Comparison of ENCODE assay signal across 1 cellular context in the genomic region with DNA sequence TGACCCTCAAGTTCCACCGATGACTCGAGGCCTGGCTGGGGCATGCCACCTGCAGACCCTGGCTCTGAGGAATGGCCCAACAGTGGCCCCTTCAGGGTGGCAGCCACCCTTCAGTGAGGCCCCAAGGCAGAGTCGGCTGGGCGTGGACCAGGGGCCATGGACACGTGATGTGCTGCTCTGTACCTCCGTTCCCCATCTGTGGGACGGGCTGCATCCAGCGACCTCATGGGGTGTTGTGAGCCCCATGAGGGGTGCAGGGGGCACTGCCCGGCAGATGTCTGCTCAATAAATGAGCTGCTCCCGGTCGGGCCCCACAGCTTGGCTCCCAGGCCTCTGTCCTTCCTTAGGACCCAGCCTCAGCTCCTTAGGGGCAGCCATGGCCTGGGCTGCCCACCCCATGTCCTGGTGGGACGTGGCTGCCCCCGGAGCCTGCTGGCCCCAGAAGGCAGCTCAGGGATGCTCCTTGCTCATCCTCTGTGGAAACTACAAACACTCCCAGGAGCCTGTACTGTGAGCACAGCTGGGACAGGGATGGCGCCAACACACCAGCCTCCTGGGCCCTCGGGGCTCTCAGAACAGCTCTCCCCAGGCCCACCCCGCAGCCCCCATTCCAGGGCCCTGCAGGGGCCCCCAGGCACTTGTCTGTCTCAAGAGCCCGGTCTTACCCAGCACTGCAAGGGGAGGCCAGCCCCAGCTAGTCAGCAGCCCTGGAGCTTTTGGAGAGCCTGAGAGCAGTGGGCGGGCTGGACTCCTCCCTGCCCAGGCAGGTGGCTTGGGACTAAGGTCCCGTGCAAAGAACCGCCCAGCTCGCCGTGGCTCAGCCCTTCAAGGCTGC.
TF ChIP-seq lines count a peak whose summit lies in the region.

No MANE protein-coding gene starts in this region.

TF ChIP-seq in HepG2, 621 proteins besides CTCF, POLR2A, EP300 and RAD21 (continued from another document):
- TF ChIP-seq, protein P1, sequence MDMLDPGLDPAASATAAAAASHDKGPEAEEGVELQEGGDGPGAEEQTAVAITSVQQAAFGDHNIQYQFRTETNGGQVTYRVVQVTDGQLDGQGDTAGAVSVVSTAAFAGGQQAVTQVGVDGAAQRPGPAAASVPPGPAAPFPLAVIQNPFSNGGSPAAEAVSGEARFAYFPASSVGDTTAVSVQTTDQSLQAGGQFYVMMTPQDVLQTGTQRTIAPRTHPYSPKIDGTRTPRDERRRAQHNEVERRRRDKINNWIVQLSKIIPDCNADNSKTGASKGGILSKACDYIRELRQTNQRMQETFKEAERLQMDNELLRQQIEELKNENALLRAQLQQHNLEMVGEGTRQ (IDR thresholded peaks at IDR 0.05; ENCODE audit: low read depth, low read length): 0 out of 2 replicates have a peak, but pooled peaks have one; percentile 5
- TF ChIP-seq, protein P1 (CRISPR knock-in tag; IDR thresholded peaks at IDR 0.05; ENCODE audit: borderline replicate concordance): no peak
- TF ChIP-seq, protein P2, sequence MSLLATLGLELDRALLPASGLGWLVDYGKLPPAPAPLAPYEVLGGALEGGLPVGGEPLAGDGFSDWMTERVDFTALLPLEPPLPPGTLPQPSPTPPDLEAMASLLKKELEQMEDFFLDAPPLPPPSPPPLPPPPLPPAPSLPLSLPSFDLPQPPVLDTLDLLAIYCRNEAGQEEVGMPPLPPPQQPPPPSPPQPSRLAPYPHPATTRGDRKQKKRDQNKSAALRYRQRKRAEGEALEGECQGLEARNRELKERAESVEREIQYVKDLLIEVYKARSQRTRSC (CRISPR knock-in tag; IDR thresholded peaks at IDR 0.05; ENCODE audit: low read depth): no peak
- TF ChIP-seq, protein P3, sequence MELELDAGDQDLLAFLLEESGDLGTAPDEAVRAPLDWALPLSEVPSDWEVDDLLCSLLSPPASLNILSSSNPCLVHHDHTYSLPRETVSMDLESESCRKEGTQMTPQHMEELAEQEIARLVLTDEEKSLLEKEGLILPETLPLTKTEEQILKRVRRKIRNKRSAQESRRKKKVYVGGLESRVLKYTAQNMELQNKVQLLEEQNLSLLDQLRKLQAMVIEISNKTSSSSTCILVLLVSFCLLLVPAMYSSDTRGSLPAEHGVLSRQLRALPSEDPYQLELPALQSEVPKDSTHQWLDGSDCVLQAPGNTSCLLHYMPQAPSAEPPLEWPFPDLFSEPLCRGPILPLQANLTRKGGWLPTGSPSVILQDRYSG (CRISPR knock-in tag; IDR thresholded peaks at IDR 0.05): no peak
- TF ChIP-seq SNRNP70 (IDR thresholded peaks at IDR 0.05; ENCODE audit: low read depth, low read length) (no peak), HOXA5 (CRISPR knock-in tag; IDR thresholded peaks at IDR 0.05) (no peak), ZNF781 (CRISPR knock-in tag; IDR thresholded peaks at IDR 0.05; ENCODE audit: borderline replicate concordance, not compliant biosample characterization) (no peak), ZNF782 (CRISPR knock-in tag; IDR thresholded peaks at IDR 0.05; ENCODE audit: borderline replicate concordance) (no peak), ZNF101 (CRISPR knock-in tag; IDR thresholded peaks at IDR 0.05; ENCODE audit: borderline replicate concordance, low read depth) (no peak), NFYB (CRISPR knock-in tag; IDR thresholded peaks at IDR 0.05) (no peak), ZNF557 (CRISPR knock-in tag; IDR thresholded peaks at IDR 0.05) (no peak), TOE1 (CRISPR knock-in tag; IDR thresholded peaks at IDR 0.05) (no peak), ZNF253 (CRISPR knock-in tag; IDR thresholded peaks at IDR 0.05; ENCODE audit: borderline replicate concordance) (no peak), ZFP1 (CRISPR knock-in tag; IDR thresholded peaks at IDR 0.05) (no peak), YY1 (IDR thresholded peaks at IDR 0.05; ENCODE audit: insufficient read depth, insufficient replicate concordance, low read depth, low read length) (no peak), CEBPG (CRISPR knock-in tag; IDR thresholded peaks at IDR 0.05) (no peak), SAP130 (CRISPR knock-in tag; IDR thresholded peaks at IDR 0.05; ENCODE audit: low read depth) (no peak), ZFP36 (IDR thresholded peaks at IDR 0.05; ENCODE audit: borderline replicate concordance, low read depth, low read length, partially characterized antibody) (no peak), MYNN (CRISPR knock-in tag; IDR thresholded peaks at IDR 0.05; ENCODE audit: low read depth) (no peak), SCMH1 (CRISPR knock-in tag; IDR thresholded peaks at IDR 0.05; ENCODE audit: borderline replicate concordance) (no peak)
- TF ChIP-seq, protein P4, sequence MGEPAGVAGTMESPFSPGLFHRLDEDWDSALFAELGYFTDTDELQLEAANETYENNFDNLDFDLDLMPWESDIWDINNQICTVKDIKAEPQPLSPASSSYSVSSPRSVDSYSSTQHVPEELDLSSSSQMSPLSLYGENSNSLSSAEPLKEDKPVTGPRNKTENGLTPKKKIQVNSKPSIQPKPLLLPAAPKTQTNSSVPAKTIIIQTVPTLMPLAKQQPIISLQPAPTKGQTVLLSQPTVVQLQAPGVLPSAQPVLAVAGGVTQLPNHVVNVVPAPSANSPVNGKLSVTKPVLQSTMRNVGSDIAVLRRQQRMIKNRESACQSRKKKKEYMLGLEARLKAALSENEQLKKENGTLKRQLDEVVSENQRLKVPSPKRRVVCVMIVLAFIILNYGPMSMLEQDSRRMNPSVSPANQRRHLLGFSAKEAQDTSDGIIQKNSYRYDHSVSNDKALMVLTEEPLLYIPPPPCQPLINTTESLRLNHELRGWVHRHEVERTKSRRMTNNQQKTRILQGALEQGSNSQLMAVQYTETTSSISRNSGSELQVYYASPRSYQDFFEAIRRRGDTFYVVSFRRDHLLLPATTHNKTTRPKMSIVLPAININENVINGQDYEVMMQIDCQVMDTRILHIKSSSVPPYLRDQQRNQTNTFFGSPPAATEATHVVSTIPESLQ (CRISPR knock-in tag; conservative IDR thresholded peaks at IDR 0.05): no peak
- TF ChIP-seq, protein P5, sequence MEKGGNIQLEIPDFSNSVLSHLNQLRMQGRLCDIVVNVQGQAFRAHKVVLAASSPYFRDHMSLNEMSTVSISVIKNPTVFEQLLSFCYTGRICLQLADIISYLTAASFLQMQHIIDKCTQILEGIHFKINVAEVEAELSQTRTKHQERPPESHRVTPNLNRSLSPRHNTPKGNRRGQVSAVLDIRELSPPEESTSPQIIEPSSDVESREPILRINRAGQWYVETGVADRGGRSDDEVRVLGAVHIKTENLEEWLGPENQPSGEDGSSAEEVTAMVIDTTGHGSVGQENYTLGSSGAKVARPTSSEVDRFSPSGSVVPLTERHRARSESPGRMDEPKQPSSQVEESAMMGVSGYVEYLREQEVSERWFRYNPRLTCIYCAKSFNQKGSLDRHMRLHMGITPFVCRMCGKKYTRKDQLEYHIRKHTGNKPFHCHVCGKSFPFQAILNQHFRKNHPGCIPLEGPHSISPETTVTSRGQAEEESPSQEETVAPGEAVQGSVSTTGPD (CRISPR knock-in tag; IDR thresholded peaks at IDR 0.05): no peak
- TF ChIP-seq, protein P6, sequence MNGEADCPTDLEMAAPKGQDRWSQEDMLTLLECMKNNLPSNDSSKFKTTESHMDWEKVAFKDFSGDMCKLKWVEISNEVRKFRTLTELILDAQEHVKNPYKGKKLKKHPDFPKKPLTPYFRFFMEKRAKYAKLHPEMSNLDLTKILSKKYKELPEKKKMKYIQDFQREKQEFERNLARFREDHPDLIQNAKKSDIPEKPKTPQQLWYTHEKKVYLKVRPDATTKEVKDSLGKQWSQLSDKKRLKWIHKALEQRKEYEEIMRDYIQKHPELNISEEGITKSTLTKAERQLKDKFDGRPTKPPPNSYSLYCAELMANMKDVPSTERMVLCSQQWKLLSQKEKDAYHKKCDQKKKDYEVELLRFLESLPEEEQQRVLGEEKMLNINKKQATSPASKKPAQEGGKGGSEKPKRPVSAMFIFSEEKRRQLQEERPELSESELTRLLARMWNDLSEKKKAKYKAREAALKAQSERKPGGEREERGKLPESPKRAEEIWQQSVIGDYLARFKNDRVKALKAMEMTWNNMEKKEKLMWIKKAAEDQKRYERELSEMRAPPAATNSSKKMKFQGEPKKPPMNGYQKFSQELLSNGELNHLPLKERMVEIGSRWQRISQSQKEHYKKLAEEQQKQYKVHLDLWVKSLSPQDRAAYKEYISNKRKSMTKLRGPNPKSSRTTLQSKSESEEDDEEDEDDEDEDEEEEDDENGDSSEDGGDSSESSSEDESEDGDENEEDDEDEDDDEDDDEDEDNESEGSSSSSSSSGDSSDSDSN (CRISPR knock-in tag; IDR thresholded peaks at IDR 0.05): peak; percentile 15; the same call in 1 of the 2 replicates
- TF ChIP-seq, protein P7, sequence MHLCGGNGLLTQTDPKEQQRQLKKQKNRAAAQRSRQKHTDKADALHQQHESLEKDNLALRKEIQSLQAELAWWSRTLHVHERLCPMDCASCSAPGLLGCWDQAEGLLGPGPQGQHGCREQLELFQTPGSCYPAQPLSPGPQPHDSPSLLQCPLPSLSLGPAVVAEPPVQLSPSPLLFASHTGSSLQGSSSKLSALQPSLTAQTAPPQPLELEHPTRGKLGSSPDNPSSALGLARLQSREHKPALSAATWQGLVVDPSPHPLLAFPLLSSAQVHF (CRISPR knock-in tag; IDR thresholded peaks at IDR 0.05): no peak
